ENCODE assay signal across 8 cellular contexts in genomic region chr21:31866077-31866511, GRCh38. TPM values are rescaled to one million over a fixed set of nuclear protein-coding genes. Genes with fewer than 3 reads are reported as not detected.
A peak's percentile ranks its signal among the peaks of the same experiment; 100 is the strongest.
DNase-seq lines count a peak whose midpoint lies in the region; ATAC-seq, FAIRE-seq and TF ChIP-seq lines count a peak whose summit lies in the region.

No MANE protein-coding gene starts in this region.

- no peak overlapping the region for H3K4me2 ChIP-seq in SK-N-SH

- no peak for TF ChIP-seq POLR2A in NB4 (IDR thresholded peaks at IDR 0.05; ENCODE audit: extremely low read depth, insufficient read length)

- no peak overlapping the region for H3K9ac ChIP-seq in SK-N-SH

- intact Hi-C loops in Right ventricle myocardium superior (cut with DNase I) (loop anchor here (2.0 kb wide), 1 partner anchor 391 kb away; no protein-coding TSS in a partner anchor), posterior vena cava (cut with DNase I) (loop anchor here (5.0 kb wide), 1 partner anchor 391 kb away; no protein-coding TSS in a partner anchor)

- POLR2A ChIA-PET in AG04450 (lab: Yijun Ruan, JAX) (no interaction called here), SK-N-SH (lab: Yijun Ruan, JAX) (no interaction called here)

- no peak overlapping the region for H3K27ac ChIP-seq in AG04450 (ENCODE audit: low read depth, low read length)
- H3K27ac ChIP-seq in SK-N-SH (ENCODE audit: low read depth in 2 of 2, low read length in 1 of 2), result no peak overlapping the region

- H3K4me3 Mint-ChIP-seq in activated naive CD8-positive, alpha-beta T cell treated with anti-CD3 and anti-CD28 coated beads for 36 hours, result no peak overlapping the region

- H3K36me3 Mint-ChIP-seq in activated naive CD8-positive, alpha-beta T cell treated with anti-CD3 and anti-CD28 coated beads for 36 hours, result no peaks in the 10 kb centered on the region

- H3K27me3 ChIP-seq in AG04450 (ENCODE audit: control insufficient read depth, insufficient read depth, low read length) (peaks cover 9% of the 10 kb centered on the region), SK-N-SH (ENCODE audit: insufficient read depth) (no peaks in the 10 kb centered on the region; the same call in none of the 2 replicates)

- H2AFZ ChIP-seq in SK-N-SH (ENCODE audit: low read depth), result no peak overlapping the region

- peak; percentile 63 for ATAC-seq in GM19023 (IDR thresholded peaks at IDR 0.05; ENCODE audit: unreplicated experiment)
- peak; percentile 99 for ATAC-seq in Right ventricle myocardium superior (ENCODE audit: poor library complexity)

- H3K4me1 ChIP-seq in SK-N-SH (ENCODE audit: control insufficient read depth in 1 of 2, insufficient read depth in 2 of 2, low read depth in 1 of 2, low read length in 1 of 2), result peaks cover 0 to 6% of the 10 kb centered on the region in 2 experiments; a peak in 1 of 4 replicates

- peak; percentile 79 for TF ChIP-seq RAD21 in SK-N-SH (IDR thresholded peaks at IDR 0.05; ENCODE audit: low read length)

- no peak overlapping the region for H3K4me3 ChIP-seq in AG04450 (ENCODE audit: low read depth, low read length)
- H3K4me3 ChIP-seq in NB4 (ENCODE audit: low read depth, low read length), result no peak overlapping the region
- no peak overlapping the region; a peak in 1 of 4 replicates for H3K4me3 ChIP-seq in SK-N-SH (ENCODE audit: low read depth in 2 of 2, low read length in 1 of 2)

- H3K79me2 ChIP-seq in SK-N-SH (ENCODE audit: insufficient read depth), result no peaks in the 10 kb centered on the region

- no peaks in the 10 kb centered on the region for H3K9me2 ChIP-seq in SK-N-SH

- no peaks in the 10 kb centered on the region for H4K20me1 ChIP-seq in SK-N-SH (ENCODE audit: insufficient read depth)

- H3K27ac Mint-ChIP-seq in activated naive CD8-positive, alpha-beta T cell treated with anti-CD3 and anti-CD28 coated beads for 36 hours, result no peak overlapping the region

- H3F3A ChIP-seq in SK-N-SH (replicated peaks; ENCODE audit: insufficient read depth), result no peaks in the 10 kb centered on the region

- no peaks in the 10 kb centered on the region for H3K36me3 ChIP-seq in SK-N-SH (replicated peaks in 1 of 2; ENCODE audit: control insufficient read depth in 1 of 2, insufficient read depth in 2 of 2, low read length in 1 of 2)

- H3K4me1 Mint-ChIP-seq in activated naive CD8-positive, alpha-beta T cell treated with anti-CD3 and anti-CD28 coated beads for 36 hours, result no peaks in the 10 kb centered on the region

- H3K9me3 Mint-ChIP-seq in activated naive CD8-positive, alpha-beta T cell treated with anti-CD3 and anti-CD28 coated beads for 36 hours, result no peaks in the 10 kb centered on the region

- peak; percentile 82 for FAIRE-seq in urothelium cell line (lab: Jason Lieb, UNC)

- DNase-seq in AG04450 (ENCODE audit: low read depth, low spot score), result peak; percentile 23
- DNase-seq in NB4 (ENCODE audit: low read depth), result peak; percentile 80
- peak; percentile 86 for DNase-seq in SK-N-SH
- peak; percentile 67 for DNase-seq in activated naive CD8-positive, alpha-beta T cell treated with anti-CD3 and anti-CD28 coated beads for 36 hours
- DNase-seq in Right ventricle myocardium superior, result peak; percentile 93
- DNase-seq in posterior vena cava (ENCODE audit: low spot score), result peak; percentile 93
- DNase-seq in urothelium cell line (ENCODE audit: low spot score), result peak; percentile 89

- no peak for TF ChIP-seq EP300 in SK-N-SH (IDR thresholded peaks at IDR 0.05; ENCODE audit: borderline replicate concordance in 1 of 2, low read depth in 1 of 2, low read length in 1 of 2)

- peaks cover 12% of the 10 kb centered on the region for H3K27me3 Mint-ChIP-seq in activated naive CD8-positive, alpha-beta T cell treated with anti-CD3 and anti-CD28 coated beads for 36 hours

- 19% methylated on average over 13 of the region's 15 CpGs for WGBS in SK-N-SH (ENCODE audit: low lambda C conversion rate)

- H3K9me3 ChIP-seq in AG04450 (ENCODE audit: control insufficient read depth, insufficient read depth, low read length), result no peaks in the 10 kb centered on the region
- H3K9me3 ChIP-seq in SK-N-SH, result no peaks in the 10 kb centered on the region

- CTCF ChIA-PET in AG04450 (lab: Charles Lee) (interaction anchor here (0.6 to 4.5 kb wide), 15 partner anchors 8 to 421 kb away, joined by 3 to 98 read pairs (median 3); partner anchors contain the start of gene MIS18A), SK-N-SH (lab: Yijun Ruan, JAX) (interaction anchor here (0.6 to 5.0 kb wide), 67 partner anchors 10 to 411 kb away, joined by 3 to 92 read pairs (median 4); no protein-coding TSS in a partner anchor)

- peak; percentile 83 for TF ChIP-seq CTCF in AG04450 (IDR thresholded peaks at IDR 0.05; ENCODE audit: low read depth, low read length)
- peak; percentile 67 for TF ChIP-seq CTCF in NB4 (IDR thresholded peaks at IDR 0.05; ENCODE audit: low read depth, low read length)
- peak; percentile 85 for TF ChIP-seq CTCF in SK-N-SH (IDR thresholded peaks at IDR 0.05)

TF ChIP-seq in SK-N-SH, 30 proteins besides CTCF, POLR2A, EP300 and RAD21:
- peak; percentile 89 for TF ChIP-seq MXI1 (IDR thresholded peaks at IDR 0.05; ENCODE audit: low read depth, low read length)
- TF ChIP-seq CHD2 (IDR thresholded peaks at IDR 0.05; ENCODE audit: low read length, partially characterized antibody), result peak; percentile 58
- TF ChIP-seq RCOR1 (IDR thresholded peaks at IDR 0.05; ENCODE audit: low read length), result peak; percentile 47; the same call in 1 of the 2 replicates
- TF ChIP-seq MAX (IDR thresholded peaks at IDR 0.05; ENCODE audit: low read depth), result 0 out of 2 replicates have a peak, but pooled peaks have one; percentile 29
- no peak for TF ChIP-seq SIN3A (IDR thresholded peaks at IDR 0.05; ENCODE audit: borderline replicate concordance, low read depth, low read length)
- no peak for TF ChIP-seq TAF1 (IDR thresholded peaks at IDR 0.05; ENCODE audit: borderline replicate concordance, low read depth, low read length)
- TF ChIP-seq NFIC (IDR thresholded peaks at IDR 0.05; ENCODE audit: borderline replicate concordance), result peak; percentile 51; the same call in 1 of the 2 replicates
- TF ChIP-seq ELF1 (IDR thresholded peaks at IDR 0.05), result 0 out of 2 replicates have a peak, but pooled peaks have one; percentile 16
- TF ChIP-seq SMC3 (IDR thresholded peaks at IDR 0.05; ENCODE audit: low read depth, low read length), result peak; percentile 87

RNA-seq across cellular contexts. Expression of gene HUNK, which starts 6.7 kb away (rescaled TPM):
- polyA plus RNA-seq in AG04450 (2011; rRNA removed) (0.45 and 0.48 TPM in 2 replicates), SK-N-SH (2012; rRNA removed) (0.28 and 0.31 TPM in 2 replicates)
- polyA minus RNA-seq in AG04450 (2011; rRNA and poly(A)+ RNA removed), result 0.56 and 0.69 TPM in 2 replicates
- 0.32 and 0.47 TPM in 2 replicates for polyA plus RNA-seq in SK-N-SH (2012; cell fraction: cytosol; rRNA removed)
- 0.27 and 0.29 TPM in 2 replicates for polyA plus RNA-seq in SK-N-SH (2012; cell fraction: nucleus; rRNA removed)
- total RNA-seq in activated naive CD8-positive, alpha-beta T cell treated with anti-CD3 and anti-CD28 coated beads for 36 hours, result under 1 TPM; 0.42 to 0.54 TPM
- total RNA-seq in Right ventricle myocardium superior (0.19 TPM), posterior vena cava (10 to 100 TPM in 1 of 2 donors, 1 to 10 TPM in 1; 6.9 to 11.8 TPM)

Comparison
In these comparisons a context has a peak if more than half of its experiments do, and no peak if none do; other contexts are left out.
1. DNase-seq: peak in every context shown above with its lines; median percentile 93 in Right ventricle myocardium superior; 93 in posterior vena cava; 89 in urothelium cell line; 86 in SK-N-SH; 80 in NB4; 67 in activated naive CD8-positive, alpha-beta T cell treated with anti-CD3 and anti-CD28 coated beads for 36 hours; 23 in AG04450.